In the genomic region with DNA sequence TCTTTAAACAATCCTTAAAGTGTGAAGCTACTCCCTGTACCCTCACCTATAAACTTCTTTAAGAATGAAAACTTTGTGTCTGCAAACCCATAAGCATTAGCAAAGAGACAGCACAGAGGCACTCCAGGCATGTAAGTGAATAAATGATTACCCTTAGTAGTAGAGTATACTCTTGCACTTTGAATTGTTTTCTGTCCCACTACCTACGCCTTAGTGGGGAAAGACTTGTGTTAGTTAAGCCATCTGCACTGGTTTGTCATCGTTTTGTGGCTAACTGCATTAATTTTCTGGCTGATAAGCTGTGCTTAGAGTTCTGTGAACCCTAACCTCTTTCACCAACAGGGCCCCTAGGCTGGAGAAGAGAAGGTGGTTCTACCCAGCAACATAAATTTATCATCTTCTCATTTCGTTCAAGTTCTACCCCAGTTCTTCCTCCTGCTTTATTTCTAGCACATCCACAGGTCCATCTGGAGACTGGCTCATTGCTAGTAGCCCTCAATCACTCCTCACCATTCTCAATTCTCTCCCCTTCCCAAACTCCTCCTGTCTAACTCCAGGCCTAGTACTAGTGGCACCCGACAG, we compare ENCODE assay signal across 8 cellular contexts. TPM values are rescaled to one million over a fixed set of nuclear protein-coding genes. Genes with fewer than 3 reads are reported as not detected.
DNase-seq lines count a peak whose midpoint lies in the region; ATAC-seq and TF ChIP-seq lines count a peak whose summit lies in the region.

No MANE protein-coding gene starts in this region.

- DNase-seq in AG09309 (ENCODE audit: low read depth) (no peak), coronary artery (ENCODE audit: low spot score) (no peak), germinal center (ENCODE audit: low spot score) (no peak), SK-N-DZ (ENCODE audit: low spot score) (no peak)
- DNase-seq in naive thymus-derived CD4-positive, alpha-beta T cell, result no peak

- peaks cover 4 to 11% (median 8%) of the 10 kb centered on the region in 5 donors for H3K36me3 Mint-ChIP-seq in naive thymus-derived CD4-positive, alpha-beta T cell

- intact Hi-C loops in naive thymus-derived CD4-positive, alpha-beta T cell (cut with micrococcal nuclease), result no loop called here

- H3K27ac ChIP-seq in KOPT-K1 (ENCODE audit: low read depth, low read length, poor library complexity, severe bottlenecking), result peak overlapping the region; percentile 58
- H3K27ac ChIP-seq in coronary artery, result peak overlapping the region; percentile 49 to 81
- peak overlapping the region; percentile 75 for H3K27ac ChIP-seq in naive thymus-derived CD4-positive, alpha-beta T cell (ENCODE audit: low read depth, low read length)

- TF ChIP-seq CTCF in AG09309 (IDR thresholded peaks at IDR 0.05; ENCODE audit: control insufficient read depth, insufficient read depth, low read depth, low read length, missing control alignments), result no peak
- no peak for TF ChIP-seq CTCF in coronary artery (IDR thresholded peaks at IDR 0.05)

- POLR2A ChIA-PET in naive thymus-derived CD4-positive, alpha-beta T cell (lab: Charles Lee), result interaction anchor here (0.5 to 1.5 kb wide), 3 partner anchors 21 to 113 kb away, joined by 3 to 8 read pairs (median 6); a partner anchor contains a TSS

- H3K4me3 ChIP-seq in AG09309 (ENCODE audit: control insufficient read depth, low read depth, low read length) (peak overlapping the region; percentile 80), coronary artery (peak overlapping the region; percentile 90)
- H3K4me3 ChIP-seq in naive thymus-derived CD4-positive, alpha-beta T cell (ENCODE audit: low read length), result peak overlapping the region; percentile 70

- H3K36me3 ChIP-seq in KOPT-K1 (ENCODE audit: insufficient read depth, low read length), result peaks cover 33% of the 10 kb centered on the region
- H3K36me3 ChIP-seq in naive thymus-derived CD4-positive, alpha-beta T cell (ENCODE audit: control insufficient read depth in 2 of 3, insufficient read depth in 3 of 3, low read length in 3 of 3), result peaks cover 0 to 12% (median 0%) of the 10 kb centered on the region in 3 experiments

- CTCF ChIA-PET in naive thymus-derived CD4-positive, alpha-beta T cell (lab: Charles Lee), result interaction anchor here (1.2 to 1.4 kb wide), 2 partner anchors 23 to 332 kb away, joined by 3 to 8 read pairs; no protein-coding TSS in a partner anchor

- no peaks in the 10 kb centered on the region for H3K27me3 Mint-ChIP-seq in naive thymus-derived CD4-positive, alpha-beta T cell

- H3K9me3 ChIP-seq in KOPT-K1 (ENCODE audit: insufficient read depth, low read length, poor library complexity, severe bottlenecking), result no peaks in the 10 kb centered on the region
- no peaks in the 10 kb centered on the region for H3K9me3 ChIP-seq in naive thymus-derived CD4-positive, alpha-beta T cell (ENCODE audit: control insufficient read depth in 2 of 3, low read length in 3 of 3)

- H3K9me3 Mint-ChIP-seq in naive thymus-derived CD4-positive, alpha-beta T cell, result no peaks in the 10 kb centered on the region

- H3K27me3 ChIP-seq in naive thymus-derived CD4-positive, alpha-beta T cell (ENCODE audit: control insufficient read depth in 2 of 2, insufficient read depth in 2 of 2, low read length in 2 of 2), result no peaks in the 10 kb centered on the region

- no peak for ATAC-seq in naive thymus-derived CD4-positive, alpha-beta T cell
- ATAC-seq in GM18858 (IDR thresholded peaks at IDR 0.05; ENCODE audit: unreplicated experiment) (no peak), GM18517 (IDR thresholded peaks at IDR 0.05; ENCODE audit: unreplicated experiment) (no peak)

- H3K4me1 Mint-ChIP-seq in naive thymus-derived CD4-positive, alpha-beta T cell, result peaks cover 20 to 52% (median 37%) of the 10 kb centered on the region in 7 donors

- peak overlapping the region in 8 of 9 donors; percentile 83 to 96 (median 90) for H3K27ac Mint-ChIP-seq in naive thymus-derived CD4-positive, alpha-beta T cell

- H3K4me1 ChIP-seq in naive thymus-derived CD4-positive, alpha-beta T cell (ENCODE audit: control insufficient read depth in 2 of 2, insufficient read depth in 2 of 2, low read length in 2 of 2), result peaks cover 6% of the 10 kb centered on the region in 2 donors

- H3K4me3 Mint-ChIP-seq in naive thymus-derived CD4-positive, alpha-beta T cell, result peak overlapping the region; percentile 92 to 100 (median 97)

RNA-seq across cellular contexts. Expression of a gene that starts 0.7 kb away (rescaled TPM):
- total RNA-seq in naive thymus-derived CD4-positive, alpha-beta T cell, result 10 to 100 TPM in 2 of 5 experiments, 1 to 10 TPM in 3; 5.0 to 10.9 (median 9.2) TPM
- polyA plus RNA-seq in naive thymus-derived CD4-positive, alpha-beta T cell, result 10 to 100 TPM; 16.8 to 28.4 TPM
- 28.9 and 30.3 TPM in 2 replicates for polyA plus RNA-seq in SK-N-DZ (2014; cell fraction: cytosol; rRNA removed)
- polyA plus RNA-seq in SK-N-DZ (2014; cell fraction: nucleus; rRNA removed), result 14.8 and 18.7 TPM in 2 replicates

RNA-seq across cellular contexts. Expression of a gene that starts 21.6 kb away (rescaled TPM):
- total RNA-seq in naive thymus-derived CD4-positive, alpha-beta T cell, result 1 to 10 TPM; 4.6 to 9.5 (median 5.5) TPM
- 1 to 10 TPM; 1.4 to 2.0 TPM for polyA plus RNA-seq in naive thymus-derived CD4-positive, alpha-beta T cell
- 5.4 and 6.8 TPM in 2 replicates for polyA plus RNA-seq in SK-N-DZ (2014; cell fraction: cytosol; rRNA removed)
- 6.0 and 6.1 TPM in 2 replicates for polyA plus RNA-seq in SK-N-DZ (2014; cell fraction: nucleus; rRNA removed)
